ENCODE assay signal across 8 cellular contexts in genomic region chr3:194315088-194315964, GRCh38.
A peak's percentile ranks its signal among the peaks of the same experiment; 100 is the strongest.
DNase-seq lines count a peak whose midpoint lies in the region; ATAC-seq and TF ChIP-seq lines count a peak whose summit lies in the region.

No MANE protein-coding gene starts in this region.

- TF ChIP-seq CTCF in AG10803 (conservative IDR thresholded peaks at IDR 0.05; ENCODE audit: low read length) = peak; percentile 73
- TF ChIP-seq CTCF in choroid plexus epithelial cell (conservative IDR thresholded peaks at IDR 0.05; ENCODE audit: low read depth, low read length) = peak; percentile 80

- H3K4me3 ChIP-seq in AG10803 (ENCODE audit: low read length) (peak overlapping the region; percentile 60), choroid plexus epithelial cell (ENCODE audit: low read depth, low read length) (peak overlapping the region; percentile 54)

- DNase-seq in AG10803 (ENCODE audit: low read depth) (peak; percentile 61), NCI-H2227 (lab: John Stamatoyannopoulos, UW; ENCODE audit: unreplicated experiment) (peak; percentile 94), choroid plexus epithelial cell (ENCODE audit: low read depth) (peak; percentile 89), left kidney (ENCODE audit: low read depth, low spot score) (peak; percentile 95)
- peak; percentile 77 to 82 for DNase-seq in activated CD4-positive, alpha-beta T cell treated with anti-CD3 and anti-CD28 coated beads for 24 hours (ENCODE audit: low read depth in 2 of 2)
- DNase-seq in stimulated activated CD4-positive, alpha-beta T cell treated with anti-CD3 and anti-CD28 coated beads, Interleukin-1b, Interleukin-23, amount 100 ng/mL, for 4 hours (ENCODE audit: low read depth in 2 of 2) = peak; percentile 82 to 85

- ATAC-seq in GM18909 (IDR thresholded peaks at IDR 0.05; ENCODE audit: poor library complexity, unreplicated experiment) (peak; percentile 87), HG03175 (IDR thresholded peaks at IDR 0.05; ENCODE audit: unreplicated experiment) (peak; percentile 87)

Comparison
In these comparisons a context has a peak if more than half of its experiments do, and no peak if none do; other contexts are left out.
1. Peak in every context shown above with its lines: DNase-seq, ATAC-seq and H3K4me3 ChIP-seq.